1 cellular context compared by ENCODE assay signal in the genomic region with DNA sequence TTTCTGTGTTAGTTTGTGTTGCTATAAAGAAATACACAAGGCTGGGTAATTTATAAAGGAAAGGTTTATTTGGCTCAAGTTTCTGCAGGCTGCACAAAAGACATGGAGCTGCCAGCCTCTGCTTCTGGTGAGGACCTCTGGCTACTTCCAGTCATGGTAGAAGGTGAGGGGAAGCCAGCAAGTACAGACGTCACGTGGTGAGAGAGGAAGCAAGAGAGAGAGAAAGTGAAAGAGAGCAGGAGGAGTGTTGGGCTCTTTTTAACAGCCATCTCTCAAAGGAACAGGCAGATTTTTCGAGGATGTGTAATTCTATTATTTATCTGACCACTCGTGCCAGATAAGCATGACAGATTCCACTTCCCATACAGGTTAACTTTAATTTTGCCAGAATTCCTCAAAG.
TF ChIP-seq lines count a peak whose summit lies in the region.

No MANE protein-coding gene starts in this region.

TF ChIP-seq in GM12878, 131 proteins besides CTCF, POLR2A, EP300 and RAD21 (continued from another document):
- TF ChIP-seq, protein P1, sequence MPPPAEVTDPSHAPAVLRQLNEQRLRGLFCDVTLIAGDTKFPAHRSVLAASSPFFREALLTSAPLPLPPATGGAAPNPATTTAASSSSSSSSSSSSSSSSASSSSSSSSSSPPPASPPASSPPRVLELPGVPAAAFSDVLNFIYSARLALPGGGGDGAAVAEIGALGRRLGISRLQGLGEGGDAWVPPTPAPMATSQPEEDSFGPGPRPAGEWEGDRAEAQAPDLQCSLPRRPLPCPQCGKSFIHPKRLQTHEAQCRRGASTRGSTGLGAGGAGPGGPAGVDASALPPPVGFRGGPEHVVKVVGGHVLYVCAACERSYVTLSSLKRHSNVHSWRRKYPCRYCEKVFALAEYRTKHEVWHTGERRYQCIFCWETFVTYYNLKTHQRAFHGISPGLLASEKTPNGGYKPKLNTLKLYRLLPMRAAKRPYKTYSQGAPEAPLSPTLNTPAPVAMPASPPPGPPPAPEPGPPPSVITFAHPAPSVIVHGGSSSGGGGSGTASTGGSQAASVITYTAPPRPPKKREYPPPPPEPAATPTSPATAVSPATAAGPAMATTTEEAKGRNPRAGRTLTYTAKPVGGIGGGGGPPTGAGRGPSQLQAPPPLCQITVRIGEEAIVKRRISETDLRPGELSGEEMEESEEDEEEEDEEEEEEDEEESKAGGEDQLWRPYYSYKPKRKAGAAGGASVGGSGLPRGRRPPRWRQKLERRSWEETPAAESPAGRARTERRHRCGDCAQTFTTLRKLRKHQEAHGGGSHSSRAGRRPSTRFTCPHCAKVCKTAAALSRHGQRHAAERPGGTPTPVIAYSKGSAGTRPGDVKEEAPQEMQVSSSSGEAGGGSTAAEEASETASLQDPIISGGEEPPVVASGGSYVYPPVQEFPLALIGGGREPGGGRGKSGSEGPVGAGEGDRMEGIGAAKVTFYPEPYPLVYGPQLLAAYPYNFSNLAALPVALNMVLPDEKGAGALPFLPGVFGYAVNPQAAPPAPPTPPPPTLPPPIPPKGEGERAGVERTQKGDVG (CRISPR knock-in tag; IDR thresholded peaks at IDR 0.05) = no peak
- TF ChIP-seq POU2F2 (IDR thresholded peaks at IDR 0.05; ENCODE audit: borderline replicate concordance, low read depth, low read length) (no peak), GATAD2B (conservative IDR thresholded peaks at IDR 0.05; ENCODE audit: low read depth) (no peak), CBX5 (IDR thresholded peaks at IDR 0.05; ENCODE audit: low read depth) (no peak), ESRRA (IDR thresholded peaks at IDR 0.05; ENCODE audit: low read length) (no peak), NFIC (IDR thresholded peaks at IDR 0.05; ENCODE audit: low read depth, low read length) (no peak), SMARCA5 (IDR thresholded peaks at IDR 0.05) (no peak)
- TF ChIP-seq, protein P2, sequence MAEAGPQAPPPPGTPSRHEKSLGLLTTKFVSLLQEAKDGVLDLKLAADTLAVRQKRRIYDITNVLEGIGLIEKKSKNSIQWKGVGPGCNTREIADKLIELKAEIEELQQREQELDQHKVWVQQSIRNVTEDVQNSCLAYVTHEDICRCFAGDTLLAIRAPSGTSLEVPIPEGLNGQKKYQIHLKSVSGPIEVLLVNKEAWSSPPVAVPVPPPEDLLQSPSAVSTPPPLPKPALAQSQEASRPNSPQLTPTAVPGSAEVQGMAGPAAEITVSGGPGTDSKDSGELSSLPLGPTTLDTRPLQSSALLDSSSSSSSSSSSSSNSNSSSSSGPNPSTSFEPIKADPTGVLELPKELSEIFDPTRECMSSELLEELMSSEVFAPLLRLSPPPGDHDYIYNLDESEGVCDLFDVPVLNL (IDR thresholded peaks at IDR 0.05; ENCODE audit: low read depth, low read length) = no peak
- TF ChIP-seq, protein P3, sequence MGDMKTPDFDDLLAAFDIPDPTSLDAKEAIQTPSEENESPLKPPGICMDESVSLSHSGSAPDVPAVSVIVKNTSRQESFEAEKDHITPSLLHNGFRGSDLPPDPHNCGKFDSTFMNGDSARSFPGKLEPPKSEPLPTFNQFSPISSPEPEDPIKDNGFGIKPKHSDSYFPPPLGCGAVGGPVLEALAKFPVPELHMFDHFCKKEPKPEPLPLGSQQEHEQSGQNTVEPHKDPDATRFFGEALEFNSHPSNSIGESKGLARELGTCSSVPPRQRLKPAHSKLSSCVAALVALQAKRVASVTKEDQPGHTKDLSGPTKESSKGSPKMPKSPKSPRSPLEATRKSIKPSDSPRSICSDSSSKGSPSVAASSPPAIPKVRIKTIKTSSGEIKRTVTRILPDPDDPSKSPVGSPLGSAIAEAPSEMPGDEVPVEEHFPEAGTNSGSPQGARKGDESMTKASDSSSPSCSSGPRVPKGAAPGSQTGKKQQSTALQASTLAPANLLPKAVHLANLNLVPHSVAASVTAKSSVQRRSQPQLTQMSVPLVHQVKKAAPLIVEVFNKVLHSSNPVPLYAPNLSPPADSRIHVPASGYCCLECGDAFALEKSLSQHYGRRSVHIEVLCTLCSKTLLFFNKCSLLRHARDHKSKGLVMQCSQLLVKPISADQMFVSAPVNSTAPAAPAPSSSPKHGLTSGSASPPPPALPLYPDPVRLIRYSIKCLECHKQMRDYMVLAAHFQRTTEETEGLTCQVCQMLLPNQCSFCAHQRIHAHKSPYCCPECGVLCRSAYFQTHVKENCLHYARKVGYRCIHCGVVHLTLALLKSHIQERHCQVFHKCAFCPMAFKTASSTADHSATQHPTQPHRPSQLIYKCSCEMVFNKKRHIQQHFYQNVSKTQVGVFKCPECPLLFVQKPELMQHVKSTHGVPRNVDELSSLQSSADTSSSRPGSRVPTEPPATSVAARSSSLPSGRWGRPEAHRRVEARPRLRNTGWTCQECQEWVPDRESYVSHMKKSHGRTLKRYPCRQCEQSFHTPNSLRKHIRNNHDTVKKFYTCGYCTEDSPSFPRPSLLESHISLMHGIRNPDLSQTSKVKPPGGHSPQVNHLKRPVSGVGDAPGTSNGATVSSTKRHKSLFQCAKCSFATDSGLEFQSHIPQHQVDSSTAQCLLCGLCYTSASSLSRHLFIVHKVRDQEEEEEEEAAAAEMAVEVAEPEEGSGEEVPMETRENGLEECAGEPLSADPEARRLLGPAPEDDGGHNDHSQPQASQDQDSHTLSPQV (IDR thresholded peaks at IDR 0.05) = no peak
